21 cellular contexts compared by ENCODE assay signal in genomic region chr6:25748049-25748448, GRCh38. TPM values are rescaled to one million over a fixed set of nuclear protein-coding genes. Genes with fewer than 3 reads are reported as not detected.
DNase-seq lines count a peak whose midpoint lies in the region; ATAC-seq, FAIRE-seq and TF ChIP-seq lines count a peak whose summit lies in the region.
"Had no signal": no experiment of that assay in that cellular context is flagged by ENCODE, and none has a peak within 500 bp of the region (broad histone marks: within the 10 kb centered on the region; RNA-seq: fewer than 3 reads in every experiment).

No MANE protein-coding gene starts in this region.

- TF ChIP-seq RAD21 in HepG2 (CRISPR knock-in tag; IDR thresholded peaks at IDR 0.05) = no peak

- H3K4me1 Mint-ChIP-seq in progenitor cell of endocrine pancreas (ENCODE audit: low read depth) (peaks cover 33% of the 10 kb centered on the region), HFFc6 (ENCODE audit: low read depth) (no peaks in the 10 kb centered on the region)
- H3K4me1 Mint-ChIP-seq: CD4-positive, CD25-positive, alpha-beta regulatory T cell; CD8-positive, alpha-beta memory T cell had no signal

- peaks cover 12% of the 10 kb centered on the region for H3K4me1 ChIP-seq in body of pancreas
- peaks cover 61% of the 10 kb centered on the region for H3K4me1 ChIP-seq in HepG2 (ENCODE audit: insufficient read depth, low read length)
- H3K4me1 ChIP-seq: HAP-1 had no signal

- H3K27me3 ChIP-seq in body of pancreas = no peaks in the 10 kb centered on the region
- no peaks in the 10 kb centered on the region for H3K27me3 ChIP-seq in HepG2 (ENCODE audit: control insufficient read depth in 1 of 2, insufficient read depth in 2 of 2, low read length in 2 of 2)
- H3K27me3 ChIP-seq: BE2C had no signal

- H3K27me3 Mint-ChIP-seq in progenitor cell of endocrine pancreas (no peaks in the 10 kb centered on the region), HFFc6 (ENCODE audit: insufficient read depth) (no peaks in the 10 kb centered on the region)
- H3K27me3 Mint-ChIP-seq: CD8-positive, alpha-beta memory T cell had no signal

- peak overlapping the region; percentile 98 for H3K27ac Mint-ChIP-seq in progenitor cell of endocrine pancreas
- H3K27ac Mint-ChIP-seq in HFFc6 = no peak overlapping the region
- H3K27ac Mint-ChIP-seq: CD8-positive, alpha-beta memory T cell had no signal

- H3K4me3 Mint-ChIP-seq in progenitor cell of endocrine pancreas (ENCODE audit: low read depth) (peak overlapping the region; percentile 38), HFFc6 (no peak overlapping the region)
- H3K4me3 Mint-ChIP-seq: CD4-positive, CD25-positive, alpha-beta regulatory T cell; CD8-positive, alpha-beta memory T cell had no signal

- 0 out of 4 replicates have a peak, but pooled peaks of 1 of the 2 experiments have one; percentile 13 for TF ChIP-seq EP300 in HepG2 (IDR thresholded peaks at IDR 0.05; ENCODE audit: low read depth in 2 of 2, low read length in 2 of 2)
- no peak for TF ChIP-seq EP300 in HepG2 (CRISPR knock-in tag; IDR thresholded peaks at IDR 0.05; ENCODE audit: borderline replicate concordance)

- H2AFZ ChIP-seq in HepG2 (ENCODE audit: low read length) = no peak overlapping the region

- no peak overlapping the region for H3K4me3 ChIP-seq in body of pancreas
- H3K4me3 ChIP-seq in HepG2 (replicated peaks in 1 of 3; ENCODE audit: insufficient read depth in 1 of 3, low read depth in 2 of 3, low read length in 3 of 3) = peak overlapping the region in 2 of 3 experiments; percentile 31 to 54; a peak in 4 of 6 replicates
- H3K4me3 ChIP-seq: HAP-1 had no signal

- H3K9ac ChIP-seq in HepG2 (ENCODE audit: insufficient read depth, low read depth, low read length) = peak overlapping the region; percentile 42

- no TSS peak for BruUV-seq in HepG2 (replicated peaks; lab: Mats Ljungman, UMichigan)

- H3K27ac ChIP-seq in body of pancreas = peak overlapping the region in 3 of 4 donors; percentile 64 to 80 (median 72)
- H3K27ac ChIP-seq in HepG2 (ENCODE audit: extremely low read length, insufficient read depth, low read length) = peak overlapping the region; percentile 70

- FAIRE-seq in HepG2 (lab: Jason Lieb, UNC) = no peak
- FAIRE-seq: A204.1, D721Med, G401.6, GM12891, GM19239, HTR-8/SVneo had no signal

- CTCF ChIA-PET in HepG2 (lab: Yijun Ruan, JAX; ENCODE audit: low intra/inter-chr PET ratio, low total read pairs) = no interaction called here

- no peaks in the 10 kb centered on the region for H4K20me1 ChIP-seq in HepG2 (ENCODE audit: insufficient read depth, low read length)

- H3K4me2 ChIP-seq in HepG2 (ENCODE audit: low read depth, low read length) = peak overlapping the region; percentile 77

- intact Hi-C loops in body of pancreas (cut with DNase I) = no loop called here
- intact Hi-C loops in HepG2 (cut with micrococcal nuclease; ENCODE audit: unreplicated experiment) = loop anchor here (1.0 to 2.0 kb wide), 2 partner anchors 27 to 151 kb away; no protein-coding TSS in a partner anchor
- intact Hi-C loops in sciatic nerve (cut with DNase I) = no loop called here

- ATAC-seq in body of pancreas (peak; percentile 74), HepG2 (peak; percentile 69), HG02588 (IDR thresholded peaks at IDR 0.05; ENCODE audit: unreplicated experiment) (no peak), sciatic nerve (no peak)

- H3K79me2 ChIP-seq in HepG2 (ENCODE audit: insufficient read depth, low read length) = no peaks in the 10 kb centered on the region

- H3K36me3 Mint-ChIP-seq in progenitor cell of endocrine pancreas (ENCODE audit: insufficient read depth) = no peaks in the 10 kb centered on the region
- H3K36me3 Mint-ChIP-seq in HFFc6 (ENCODE audit: low read depth) = no peaks in the 10 kb centered on the region
- H3K36me3 Mint-ChIP-seq: CD4-positive, CD25-positive, alpha-beta regulatory T cell; CD8-positive, alpha-beta memory T cell had no signal

- H3K9me3 Mint-ChIP-seq in progenitor cell of endocrine pancreas (ENCODE audit: low read depth) (no peaks in the 10 kb centered on the region), HFFc6 (no peaks in the 10 kb centered on the region)
- H3K9me3 Mint-ChIP-seq: CD4-positive, CD25-positive, alpha-beta regulatory T cell; CD8-positive, alpha-beta memory T cell had no signal

- DNase-seq in body of pancreas (no peak), HepG2 (ENCODE audit: low spot score) (peak; percentile 15), progenitor cell of endocrine pancreas (ENCODE audit: low spot score, unreplicated experiment) (no peak), HFFc6 (no peak), sciatic nerve (ENCODE audit: low spot score) (no peak)
- no peak for DNase-seq in activated naive CD4-positive, alpha-beta T cell treated with Interleukin-2 at 50 U/mL for 16 hours
- DNase-seq: ACHN; BE2C; C1 segment of cervical spinal cord; CD4-positive, CD25-positive, alpha-beta regulatory T cell; CD8-positive, alpha-beta memory T cell; COR-L47 had no signal

- TF ChIP-seq CTCF in body of pancreas (IDR thresholded peaks at IDR 0.05) (no peak), HepG2 (CRISPR knock-in tag; IDR thresholded peaks at IDR 0.05) (no peak), progenitor cell of endocrine pancreas (IDR thresholded peaks at IDR 0.05; ENCODE audit: unreplicated experiment) (no peak), HFFc6 (IDR thresholded peaks at IDR 0.05) (no peak)

- no peaks in the 10 kb centered on the region for H3K36me3 ChIP-seq in body of pancreas (replicated peaks in 1 of 2; ENCODE audit: insufficient read depth in 1 of 2, low read depth in 2 of 2)
- H3K36me3 ChIP-seq in HepG2 (replicated peaks in 1 of 2; ENCODE audit: control insufficient read depth in 1 of 2, insufficient read depth in 2 of 2, low read length in 2 of 2) = no peaks in the 10 kb centered on the region
- H3K36me3 ChIP-seq: BE2C, HAP-1 had no signal

- POLR2A ChIA-PET in HepG2 (lab: Yijun Ruan, JAX) = interaction anchor here (1.5 kb wide), 1 partner anchor 245 kb away, joined by 3 read pairs; no protein-coding TSS in a partner anchor

- no peaks in the 10 kb centered on the region for H3K9me3 ChIP-seq in body of pancreas
- no peaks in the 10 kb centered on the region for H3K9me3 ChIP-seq in HepG2 (ENCODE audit: low read length)
- H3K9me3 ChIP-seq: BE2C, HAP-1 had no signal

- TF ChIP-seq POLR2A in body of pancreas (IDR thresholded peaks at IDR 0.05) = no peak
- no peak for TF ChIP-seq POLR2A in HepG2 (IDR thresholded peaks at IDR 0.05; ENCODE audit: insufficient read depth in 1 of 2, low read depth in 2 of 2, low read length in 2 of 2)

- in situ Hi-C loops in HepG2 (cut with HindIII; ENCODE audit: extremely low pct_ligation_motif_present, low pct_unique_long_range_greater_than_20kb) = no loop called here

TF ChIP-seq in HepG2, 621 proteins besides CTCF, POLR2A, EP300 and RAD21 (continues in another document):
- TF ChIP-seq THRA (CRISPR knock-in tag; IDR thresholded peaks at IDR 0.05; ENCODE audit: borderline replicate concordance) (peak; percentile 90; the same call in 1 of the 2 replicates), CEBPB (IDR thresholded peaks at IDR 0.05; ENCODE audit: borderline replicate concordance, low read depth, low read length) (peak; percentile 57; the same call in 1 of the 2 replicates), CEBPG (CRISPR knock-in tag; IDR thresholded peaks at IDR 0.05) (0 out of 2 replicates have a peak, but pooled peaks have one; percentile 25)

RNA-seq across cellular contexts. Expression of gene SLC17A4, which starts 6.5 kb away (rescaled TPM):
- total RNA-seq in body of pancreas = 10 to 100 TPM in 1 of 2 donors, 1 to 10 TPM in 1; 4.0 to 10.6 TPM
- 0.07 TPM in 2 replicates for total RNA-seq in HepG2 (2016; rRNA removed; fragmentation: Illumina TruSeq; extraction: Trizol)
- total RNA-seq in HepG2 (2016; cell fraction: cytosol; rRNA removed; fragmentation: Illumina TruSeq; extraction: Trizol; ENCODE audit: low read depth) = not detected in 2 replicates
- not detected in 2 replicates for total RNA-seq in HepG2 (2016; cell fraction: insoluble cytoplasmic fraction; rRNA removed; fragmentation: Illumina TruSeq; extraction: Trizol)
- total RNA-seq in HepG2 (2016; cell fraction: membrane; rRNA removed; fragmentation: Illumina TruSeq; extraction: Trizol) = not detected in 2 replicates
- 0.16 and 0.22 TPM in 2 replicates for total RNA-seq in HepG2 (2016; cell fraction: nucleus; rRNA removed; fragmentation: Illumina TruSeq; extraction: Trizol)
- polyA plus RNA-seq in HepG2 (2011; rRNA removed) = 0.04 TPM in 1 of 2 replicates, not detected in the other
- not detected in 2 replicates for polyA plus RNA-seq in HepG2 (2011; cell fraction: cytosol; rRNA removed)
- 0.05 and 0.10 TPM in 2 replicates for polyA plus RNA-seq in HepG2 (2011; cell fraction: nucleus; rRNA removed)
- polyA plus RNA-seq in HepG2 (2012) = 0.08 and 0.56 TPM in 2 replicates
- polyA plus RNA-seq in HepG2 (2016; cell fraction: cytosol; fragmentation: Illumina TruSeq; extraction: Trizol; ENCODE audit: low read depth) = not detected in 2 replicates
- not detected in 2 replicates for polyA plus RNA-seq in HepG2 (2016; cell fraction: insoluble cytoplasmic fraction; fragmentation: Illumina TruSeq; extraction: Trizol; ENCODE audit: low read depth)
- polyA plus RNA-seq in HepG2 (2016; cell fraction: membrane; fragmentation: Illumina TruSeq; extraction: Trizol; ENCODE audit: low read depth) = not detected in 2 replicates
- polyA plus RNA-seq in HepG2 (2016; cell fraction: nucleus; fragmentation: Illumina TruSeq; extraction: Trizol; ENCODE audit: insufficient read depth, low read depth) = 0.40 and 0.76 TPM in 2 replicates
- polyA minus RNA-seq in HepG2 (2011; rRNA and poly(A)+ RNA removed; ENCODE audit: low replicate concordance) = 0.14 TPM in 1 of 2 replicates, not detected in the other
- not detected in 2 replicates for polyA minus RNA-seq in HepG2 (2011; cell fraction: cytosol; rRNA and poly(A)+ RNA removed)
- 0.25 and 0.26 TPM in 2 replicates for polyA minus RNA-seq in HepG2 (2011; cell fraction: nucleus; rRNA and poly(A)+ RNA removed)
- 3.6 and 5.3 TPM in 2 replicates for total RNA-seq in progenitor cell of endocrine pancreas
- total RNA-seq in HFFc6 (2021; fragmentation: NEBNext Ultra II Directional; extraction: Animal tissue kit (Norgen Biotek cat#: 25700)) = not detected
- not detected for total RNA-seq in sciatic nerve
- total RNA-seq: CD4-positive, CD25-positive, alpha-beta regulatory T cell; CD8-positive, alpha-beta memory T cell; H4 had no signal
- polyA plus RNA-seq: CD4-positive, CD25-positive, alpha-beta regulatory T cell; CD8-positive, alpha-beta memory T cell had no signal

Comparison
In these comparisons a context has a peak if more than half of its experiments do, and no peak if none do; other contexts are left out.
1. ATAC-seq: peak in body of pancreas (single experiment) and HepG2 (single experiment); none in HG02588 (single experiment) and sciatic nerve (single experiment).
2. H3K4me3 ChIP-seq: peak in HepG2 (2 of 3); none in body of pancreas (0 of 2).